ENCODE assay signal across 1 cellular context in the genomic region with DNA sequence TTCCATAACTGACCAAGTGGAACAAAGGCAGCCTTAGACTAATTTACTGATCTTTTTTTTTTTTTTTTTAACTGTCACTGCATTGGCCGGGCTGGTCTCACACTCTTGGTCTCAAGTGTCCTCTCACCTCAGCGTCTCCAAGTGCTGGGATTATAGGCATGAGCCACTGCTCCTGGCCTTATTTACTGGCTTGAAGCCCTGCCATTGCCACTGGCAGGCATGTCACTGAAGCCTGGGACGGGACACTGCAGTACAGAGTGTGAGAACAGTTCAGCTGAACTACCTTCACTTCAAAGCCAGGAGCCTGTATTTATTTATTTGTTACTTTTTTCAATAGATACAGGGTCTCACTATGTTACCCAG.
TF ChIP-seq lines count a peak whose summit lies in the region.

No MANE protein-coding gene starts in this region.

TF ChIP-seq in HCT116, 20 proteins besides CTCF, POLR2A, EP300 and RAD21 (continued from another document):
- TF ChIP-seq, protein P1, sequence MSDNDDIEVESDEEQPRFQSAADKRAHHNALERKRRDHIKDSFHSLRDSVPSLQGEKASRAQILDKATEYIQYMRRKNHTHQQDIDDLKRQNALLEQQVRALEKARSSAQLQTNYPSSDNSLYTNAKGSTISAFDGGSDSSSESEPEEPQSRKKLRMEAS (IDR thresholded peaks at IDR 0.05), result no peak
- TF ChIP-seq, protein P2, sequence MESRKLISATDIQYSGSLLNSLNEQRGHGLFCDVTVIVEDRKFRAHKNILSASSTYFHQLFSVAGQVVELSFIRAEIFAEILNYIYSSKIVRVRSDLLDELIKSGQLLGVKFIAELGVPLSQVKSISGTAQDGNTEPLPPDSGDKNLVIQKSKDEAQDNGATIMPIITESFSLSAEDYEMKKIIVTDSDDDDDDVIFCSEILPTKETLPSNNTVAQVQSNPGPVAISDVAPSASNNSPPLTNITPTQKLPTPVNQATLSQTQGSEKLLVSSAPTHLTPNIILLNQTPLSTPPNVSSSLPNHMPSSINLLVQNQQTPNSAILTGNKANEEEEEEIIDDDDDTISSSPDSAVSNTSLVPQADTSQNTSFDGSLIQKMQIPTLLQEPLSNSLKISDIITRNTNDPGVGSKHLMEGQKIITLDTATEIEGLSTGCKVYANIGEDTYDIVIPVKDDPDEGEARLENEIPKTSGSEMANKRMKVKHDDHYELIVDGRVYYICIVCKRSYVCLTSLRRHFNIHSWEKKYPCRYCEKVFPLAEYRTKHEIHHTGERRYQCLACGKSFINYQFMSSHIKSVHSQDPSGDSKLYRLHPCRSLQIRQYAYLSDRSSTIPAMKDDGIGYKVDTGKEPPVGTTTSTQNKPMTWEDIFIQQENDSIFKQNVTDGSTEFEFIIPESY (IDR thresholded peaks at IDR 0.05; ENCODE audit: extremely low read depth, insufficient replicate concordance, low read length), result no peak
- TF ChIP-seq POLR2AphosphoS5 (IDR thresholded peaks at IDR 0.05; ENCODE audit: low read depth, low read length), result no peak
- no peak for TF ChIP-seq FOSL1 (IDR thresholded peaks at IDR 0.05; ENCODE audit: low read depth)
- TF ChIP-seq SIN3A (IDR thresholded peaks at IDR 0.05; ENCODE audit: low read depth), result no peak
- TF ChIP-seq, protein P3, sequence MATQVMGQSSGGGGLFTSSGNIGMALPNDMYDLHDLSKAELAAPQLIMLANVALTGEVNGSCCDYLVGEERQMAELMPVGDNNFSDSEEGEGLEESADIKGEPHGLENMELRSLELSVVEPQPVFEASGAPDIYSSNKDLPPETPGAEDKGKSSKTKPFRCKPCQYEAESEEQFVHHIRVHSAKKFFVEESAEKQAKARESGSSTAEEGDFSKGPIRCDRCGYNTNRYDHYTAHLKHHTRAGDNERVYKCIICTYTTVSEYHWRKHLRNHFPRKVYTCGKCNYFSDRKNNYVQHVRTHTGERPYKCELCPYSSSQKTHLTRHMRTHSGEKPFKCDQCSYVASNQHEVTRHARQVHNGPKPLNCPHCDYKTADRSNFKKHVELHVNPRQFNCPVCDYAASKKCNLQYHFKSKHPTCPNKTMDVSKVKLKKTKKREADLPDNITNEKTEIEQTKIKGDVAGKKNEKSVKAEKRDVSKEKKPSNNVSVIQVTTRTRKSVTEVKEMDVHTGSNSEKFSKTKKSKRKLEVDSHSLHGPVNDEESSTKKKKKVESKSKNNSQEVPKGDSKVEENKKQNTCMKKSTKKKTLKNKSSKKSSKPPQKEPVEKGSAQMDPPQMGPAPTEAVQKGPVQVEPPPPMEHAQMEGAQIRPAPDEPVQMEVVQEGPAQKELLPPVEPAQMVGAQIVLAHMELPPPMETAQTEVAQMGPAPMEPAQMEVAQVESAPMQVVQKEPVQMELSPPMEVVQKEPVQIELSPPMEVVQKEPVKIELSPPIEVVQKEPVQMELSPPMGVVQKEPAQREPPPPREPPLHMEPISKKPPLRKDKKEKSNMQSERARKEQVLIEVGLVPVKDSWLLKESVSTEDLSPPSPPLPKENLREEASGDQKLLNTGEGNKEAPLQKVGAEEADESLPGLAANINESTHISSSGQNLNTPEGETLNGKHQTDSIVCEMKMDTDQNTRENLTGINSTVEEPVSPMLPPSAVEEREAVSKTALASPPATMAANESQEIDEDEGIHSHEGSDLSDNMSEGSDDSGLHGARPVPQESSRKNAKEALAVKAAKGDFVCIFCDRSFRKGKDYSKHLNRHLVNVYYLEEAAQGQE (IDR thresholded peaks at IDR 0.05; ENCODE audit: low read depth), result no peak
- TF ChIP-seq, protein P4, sequence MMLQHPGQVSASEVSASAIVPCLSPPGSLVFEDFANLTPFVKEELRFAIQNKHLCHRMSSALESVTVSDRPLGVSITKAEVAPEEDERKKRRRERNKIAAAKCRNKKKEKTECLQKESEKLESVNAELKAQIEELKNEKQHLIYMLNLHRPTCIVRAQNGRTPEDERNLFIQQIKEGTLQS (IDR thresholded peaks at IDR 0.05), result no peak
- no peak for TF ChIP-seq EZH2 (IDR thresholded peaks at IDR 0.05)
- TF ChIP-seq CBX3 (IDR thresholded peaks at IDR 0.05; ENCODE audit: low read depth), result no peak
- TF ChIP-seq JUND (IDR thresholded peaks at IDR 0.05), result no peak
- TF ChIP-seq TCF7L2 (IDR thresholded peaks at IDR 0.05; ENCODE audit: borderline replicate concordance, extremely low read depth, insufficient read depth, insufficient read length), result no peak
- TF ChIP-seq YY1 (IDR thresholded peaks at IDR 0.05; ENCODE audit: extremely low read depth, insufficient replicate concordance, low read depth, low read length), result no peak
- TF ChIP-seq SP1 (IDR thresholded peaks at IDR 0.05; ENCODE audit: low read depth), result no peak
- no peak for TF ChIP-seq SRF (IDR thresholded peaks at IDR 0.05; ENCODE audit: low read depth)
- TF ChIP-seq ZNF274 (IDR thresholded peaks at IDR 0.05; ENCODE audit: low read depth, low read length), result no peak
- no peak for TF ChIP-seq ELF1 (IDR thresholded peaks at IDR 0.05; ENCODE audit: borderline replicate concordance, low read depth)
- no peak for TF ChIP-seq EZH2phosphoT487 (IDR thresholded peaks at IDR 0.05; ENCODE audit: borderline replicate concordance)
